In genomic region chr11:109051200-109051599, GRCh38 we compare ENCODE assay signal across 7 cellular contexts.
"Had no signal": no experiment of that assay in that cellular context is flagged by ENCODE, and none has a peak within 500 bp of the region (broad histone marks: within the 10 kb centered on the region; RNA-seq: fewer than 3 reads in every experiment).

No MANE protein-coding gene starts in this region.

- DNase-seq: GM23248, H9, HCEC 1CT, IMR-90 had no signal

- H3K27ac ChIP-seq: GM23248 had no signal

- H3K4me3 ChIP-seq: GM23248 had no signal

- FAIRE-seq: H1, H54, HTR-8/SVneo had no signal
